In the genomic region with DNA sequence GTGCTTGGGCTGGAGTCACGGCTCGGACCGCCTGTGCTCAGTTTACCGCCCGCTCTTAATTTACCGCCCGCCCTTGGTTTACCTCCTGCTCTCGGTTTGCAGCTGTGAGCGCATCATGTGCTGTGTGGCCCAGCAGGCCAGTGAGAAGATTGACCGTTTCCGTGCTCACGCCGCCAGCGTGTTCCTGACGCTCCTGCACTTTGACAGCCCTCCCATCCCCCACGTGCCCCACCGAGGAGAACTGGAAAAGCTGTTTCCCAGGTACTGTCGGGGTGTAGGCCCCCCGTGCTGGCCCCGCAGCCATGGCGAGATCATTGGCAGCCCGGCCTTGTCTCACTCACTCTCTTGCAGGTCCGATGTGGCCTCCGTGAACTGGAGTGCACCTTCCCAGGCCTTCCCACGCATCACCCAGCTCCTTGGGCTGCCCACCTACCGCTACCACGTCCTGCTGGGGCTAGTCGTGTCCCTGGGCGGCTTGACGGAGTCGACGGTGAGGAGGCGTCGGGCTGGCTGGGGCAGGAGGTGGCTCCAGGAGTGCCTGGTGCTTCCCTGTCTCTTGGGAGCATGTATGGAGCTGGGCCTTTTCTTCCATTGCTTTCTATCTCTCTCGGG, we compare ENCODE assay signal across 16 cellular contexts.
DNase-seq lines count a peak whose midpoint lies in the region; ATAC-seq and TF ChIP-seq lines count a peak whose summit lies in the region.
"Had no signal": no experiment of that assay in that cellular context is flagged by ENCODE, and none has a peak within 500 bp of the region (broad histone marks: within the 10 kb centered on the region; RNA-seq: fewer than 3 reads in every experiment).

No MANE protein-coding gene starts in this region.

- ATAC-seq in Right ventricle myocardium superior (ENCODE audit: poor library complexity), result no peak
- ATAC-seq in left ventricle myocardium superior, result no peak
- ATAC-seq in right cardiac atrium, result no peak
- no peak for ATAC-seq in stimulated activated naive B cell treated with anti-CD40 and anti-IgM and Interleukin-4, amounts not matched to agents 10 μg/mL and 1 μg/mL and 100 μg/mL, for 72 hours (replicated peaks)
- ATAC-seq: HCT116 had no signal

- DNase-seq in Right ventricle myocardium superior (peak; percentile 33), left ventricle myocardium superior (no peak), right cardiac atrium (peak in 2 of 3 donors; percentile 42 to 48), nephron progenitor cell (no peak), NCI-H1436 (lab: John Stamatoyannopoulos, UW) (no peak), osteocyte (ENCODE audit: extremely low spot score, unreplicated experiment) (no peak)
- no peak for DNase-seq in stimulated activated naive B cell treated with anti-CD40 and anti-IgM and Interleukin-4, amounts not matched to agents 10 μg/mL and 1 μg/mL and 100 μg/mL, for 72 hours
- no peak for DNase-seq in T-helper 2 cell treated with Interferon-gamma antibody and Interleukin-4, amounts not matched to agents 5 μg/mL and 100 μg/mL, for 36 hours (ENCODE audit: low spot score)
- DNase-seq: AML-193, DMS53, GM23248, MV-4-11, NCI-H146, NCI-H2081 treated with DMSO at 0.1 percent for 48 hours, NCI-H524 had no signal

- H3K27me3 Mint-ChIP-seq in nephron progenitor cell (ENCODE audit: low read depth, poor library complexity) (peaks cover 5% of the 10 kb centered on the region), osteocyte (ENCODE audit: unreplicated experiment) (no peaks in the 10 kb centered on the region)
- H3K27me3 Mint-ChIP-seq in stimulated activated naive B cell treated with anti-CD40 and anti-IgM and Interleukin-4, amounts not matched to agents 10 μg/mL and 1 μg/mL and 100 μg/mL, for 72 hours, result no peaks in the 10 kb centered on the region
- H3K27me3 Mint-ChIP-seq in T-helper 2 cell treated with Interferon-gamma antibody and Interleukin-4, amounts not matched to agents 5 μg/mL and 100 μg/mL, for 36 hours (ENCODE audit: low read depth), result no peaks in the 10 kb centered on the region

- H3K4me3 ChIP-seq in right cardiac atrium (ENCODE audit: low read length), result no peak overlapping the region
- H3K4me3 ChIP-seq: GM23248 had no signal

- no peaks in the 10 kb centered on the region for H3K9me3 ChIP-seq in right cardiac atrium (ENCODE audit: control insufficient read depth, low read length)

- no peaks in the 10 kb centered on the region for H3K9me3 Mint-ChIP-seq in nephron progenitor cell
- no peaks in the 10 kb centered on the region for H3K9me3 Mint-ChIP-seq in stimulated activated naive B cell treated with anti-CD40 and anti-IgM and Interleukin-4, amounts not matched to agents 10 μg/mL and 1 μg/mL and 100 μg/mL, for 72 hours
- H3K9me3 Mint-ChIP-seq in osteocyte (ENCODE audit: unreplicated experiment), result no peaks in the 10 kb centered on the region
- H3K9me3 Mint-ChIP-seq in T-helper 2 cell treated with Interferon-gamma antibody and Interleukin-4, amounts not matched to agents 5 μg/mL and 100 μg/mL, for 36 hours, result no peaks in the 10 kb centered on the region

- H3K4me1 ChIP-seq in right cardiac atrium (ENCODE audit: control insufficient read depth, insufficient read depth, low read length), result no peaks in the 10 kb centered on the region

- 95% methylated on average over 35 of the region's 35 CpGs for WGBS in right cardiac atrium

- no peak for TF ChIP-seq CTCF in nephron progenitor cell (IDR thresholded peaks at IDR 0.05)
- no peak for TF ChIP-seq CTCF in osteocyte (IDR thresholded peaks at IDR 0.05)

- H3K4me3 Mint-ChIP-seq in nephron progenitor cell (no peak overlapping the region), osteocyte (ENCODE audit: unreplicated experiment) (no peak overlapping the region)
- H3K4me3 Mint-ChIP-seq in stimulated activated naive B cell treated with anti-CD40 and anti-IgM and Interleukin-4, amounts not matched to agents 10 μg/mL and 1 μg/mL and 100 μg/mL, for 72 hours, result no peak overlapping the region
- no peak overlapping the region for H3K4me3 Mint-ChIP-seq in T-helper 2 cell treated with Interferon-gamma antibody and Interleukin-4, amounts not matched to agents 5 μg/mL and 100 μg/mL, for 36 hours

- H3K36me3 Mint-ChIP-seq in nephron progenitor cell (ENCODE audit: low read depth), result peaks cover 61% of the 10 kb centered on the region
- peaks cover 71 to 76% of the 10 kb centered on the region in 2 donors for H3K36me3 Mint-ChIP-seq in stimulated activated naive B cell treated with anti-CD40 and anti-IgM and Interleukin-4, amounts not matched to agents 10 μg/mL and 1 μg/mL and 100 μg/mL, for 72 hours
- peaks cover 41% of the 10 kb centered on the region for H3K36me3 Mint-ChIP-seq in osteocyte (ENCODE audit: unreplicated experiment)
- H3K36me3 Mint-ChIP-seq in T-helper 2 cell treated with Interferon-gamma antibody and Interleukin-4, amounts not matched to agents 5 μg/mL and 100 μg/mL, for 36 hours (ENCODE audit: low read depth), result peaks cover 55% of the 10 kb centered on the region

- no peak overlapping the region for H3K27ac ChIP-seq in right cardiac atrium (ENCODE audit: low read length)
- H3K27ac ChIP-seq: GM23248 had no signal

- peak overlapping the region; percentile 36 for H3K27ac Mint-ChIP-seq in nephron progenitor cell
- H3K27ac Mint-ChIP-seq in stimulated activated naive B cell treated with anti-CD40 and anti-IgM and Interleukin-4, amounts not matched to agents 10 μg/mL and 1 μg/mL and 100 μg/mL, for 72 hours, result peak overlapping the region; percentile 14
- H3K27ac Mint-ChIP-seq in osteocyte (ENCODE audit: unreplicated experiment), result no peak overlapping the region
- no peak overlapping the region for H3K27ac Mint-ChIP-seq in T-helper 2 cell treated with Interferon-gamma antibody and Interleukin-4, amounts not matched to agents 5 μg/mL and 100 μg/mL, for 36 hours

- peaks cover 19% of the 10 kb centered on the region for H3K4me1 Mint-ChIP-seq in nephron progenitor cell
- no peaks in the 10 kb centered on the region for H3K4me1 Mint-ChIP-seq in stimulated activated naive B cell treated with anti-CD40 and anti-IgM and Interleukin-4, amounts not matched to agents 10 μg/mL and 1 μg/mL and 100 μg/mL, for 72 hours
- H3K4me1 Mint-ChIP-seq in osteocyte (ENCODE audit: unreplicated experiment), result peaks cover 7% of the 10 kb centered on the region
- H3K4me1 Mint-ChIP-seq in T-helper 2 cell treated with Interferon-gamma antibody and Interleukin-4, amounts not matched to agents 5 μg/mL and 100 μg/mL, for 36 hours (ENCODE audit: low read depth), result no peaks in the 10 kb centered on the region

- intact Hi-C loops in Right ventricle myocardium superior (cut with DNase I), result no loop called here
- intact Hi-C loops in left ventricle myocardium superior (cut with micrococcal nuclease), result no loop called here
- intact Hi-C loops in right cardiac atrium (cut with DNase I), result no loop called here

- no peaks in the 10 kb centered on the region for H3K27me3 ChIP-seq in right cardiac atrium (ENCODE audit: control insufficient read depth, insufficient read depth)

Comparison
In these comparisons a context has a peak if more than half of its experiments do, and no peak if none do; other contexts are left out.
1. DNase-seq: peak in Right ventricle myocardium superior (single experiment) and right cardiac atrium (2 of 3); none in left ventricle myocardium superior (single experiment), nephron progenitor cell (single experiment), stimulated activated naive B cell treated with anti-CD40 and anti-IgM and Interleukin-4, amounts not matched to agents 10 μg/mL and 1 μg/mL and 100 μg/mL, for 72 hours (single experiment), NCI-H1436 (single experiment), osteocyte (single experiment) and T-helper 2 cell treated with Interferon-gamma antibody and Interleukin-4, amounts not matched to agents 5 μg/mL and 100 μg/mL, for 36 hours (single experiment).
2. H3K27ac Mint-ChIP-seq: peak in nephron progenitor cell (single experiment) and stimulated activated naive B cell treated with anti-CD40 and anti-IgM and Interleukin-4, amounts not matched to agents 10 μg/mL and 1 μg/mL and 100 μg/mL, for 72 hours (single experiment); none in osteocyte (single experiment) and T-helper 2 cell treated with Interferon-gamma antibody and Interleukin-4, amounts not matched to agents 5 μg/mL and 100 μg/mL, for 36 hours (single experiment).